1 cellular context compared by ENCODE assay signal in the genomic region with DNA sequence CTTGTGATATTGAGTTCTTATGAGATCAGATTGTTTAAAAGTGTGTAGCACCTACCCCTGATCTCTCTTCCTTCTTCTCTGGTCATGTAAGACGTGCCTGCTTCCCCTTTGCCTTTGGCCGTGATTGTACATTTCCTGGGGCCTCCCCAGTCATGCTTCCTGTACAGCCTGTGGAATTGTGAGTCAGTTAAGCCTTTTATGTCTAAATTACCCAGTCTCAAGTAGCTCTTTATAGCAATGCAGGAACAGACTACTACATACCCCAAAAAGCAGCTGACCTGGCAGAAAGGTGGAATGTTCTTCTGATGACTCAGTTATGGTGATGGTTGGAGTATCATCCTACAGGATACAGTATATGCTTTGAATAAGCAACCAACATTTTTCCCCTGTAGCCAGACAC.
TF ChIP-seq lines count a peak whose summit lies in the region.

No MANE protein-coding gene starts in this region.

TF ChIP-seq in HEK293, 187 proteins besides CTCF, POLR2A, EP300 and RAD21 (continued from another document):
- TF ChIP-seq, protein P1, sequence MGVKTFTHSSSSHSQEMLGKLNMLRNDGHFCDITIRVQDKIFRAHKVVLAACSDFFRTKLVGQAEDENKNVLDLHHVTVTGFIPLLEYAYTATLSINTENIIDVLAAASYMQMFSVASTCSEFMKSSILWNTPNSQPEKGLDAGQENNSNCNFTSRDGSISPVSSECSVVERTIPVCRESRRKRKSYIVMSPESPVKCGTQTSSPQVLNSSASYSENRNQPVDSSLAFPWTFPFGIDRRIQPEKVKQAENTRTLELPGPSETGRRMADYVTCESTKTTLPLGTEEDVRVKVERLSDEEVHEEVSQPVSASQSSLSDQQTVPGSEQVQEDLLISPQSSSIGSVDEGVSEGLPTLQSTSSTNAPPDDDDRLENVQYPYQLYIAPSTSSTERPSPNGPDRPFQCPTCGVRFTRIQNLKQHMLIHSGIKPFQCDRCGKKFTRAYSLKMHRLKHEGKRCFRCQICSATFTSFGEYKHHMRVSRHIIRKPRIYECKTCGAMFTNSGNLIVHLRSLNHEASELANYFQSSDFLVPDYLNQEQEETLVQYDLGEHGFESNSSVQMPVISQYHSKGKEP (tag by site-specific recombination; IDR thresholded peaks at IDR 0.05): no peak
